In the genomic region with DNA sequence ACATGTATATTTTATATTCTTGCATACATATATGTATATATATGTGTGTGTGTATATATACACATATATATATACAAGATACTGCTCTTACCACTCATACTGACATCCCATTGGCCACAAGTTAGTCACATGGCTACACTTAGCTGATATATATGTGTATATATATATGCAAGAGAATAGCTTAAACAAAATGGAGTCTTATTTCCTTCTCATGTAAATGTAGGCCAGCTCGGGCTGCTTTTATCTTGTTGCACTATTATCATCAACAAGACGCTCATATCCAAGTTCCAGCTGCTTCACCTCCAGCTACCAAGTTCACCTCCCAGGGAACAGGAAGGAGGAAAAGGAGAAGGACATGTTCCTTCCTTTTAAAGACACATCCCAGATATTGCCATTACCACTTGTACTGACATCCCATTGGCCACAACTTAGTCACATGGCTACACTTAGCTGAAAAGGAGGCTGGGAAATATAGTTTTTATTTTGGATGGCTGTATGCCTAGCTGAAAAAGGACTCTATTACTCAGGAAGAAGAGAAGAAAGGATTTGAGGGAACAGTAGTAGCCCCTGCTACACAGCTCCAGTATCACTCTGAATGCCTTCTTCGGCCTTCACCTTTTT, we compare ENCODE assay signal across 2 cellular contexts.
TF ChIP-seq lines count a peak whose summit lies in the region.

No MANE protein-coding gene starts in this region.

TF ChIP-seq in A549, 52 proteins besides CTCF, POLR2A, EP300 and RAD21:
- TF ChIP-seq USF2 (IDR thresholded peaks at IDR 0.05) (0 out of 2 replicates have a peak, but pooled peaks have one; percentile 32), ZSCAN20 (CRISPR knock-in tag; IDR thresholded peaks at IDR 0.05) (no peak)

TF ChIP-seq in GM12878, 131 proteins besides CTCF, POLR2A, EP300 and RAD21:
- TF ChIP-seq SIX5 (IDR thresholded peaks at IDR 0.05; ENCODE audit: low read depth, low read length, severe bottlenecking) (peak; percentile 48), NR2C2 (IDR thresholded peaks at IDR 0.05; ENCODE audit: borderline replicate concordance, control insufficient read depth, insufficient read length, low read depth) (no peak)
